In the genomic region with DNA sequence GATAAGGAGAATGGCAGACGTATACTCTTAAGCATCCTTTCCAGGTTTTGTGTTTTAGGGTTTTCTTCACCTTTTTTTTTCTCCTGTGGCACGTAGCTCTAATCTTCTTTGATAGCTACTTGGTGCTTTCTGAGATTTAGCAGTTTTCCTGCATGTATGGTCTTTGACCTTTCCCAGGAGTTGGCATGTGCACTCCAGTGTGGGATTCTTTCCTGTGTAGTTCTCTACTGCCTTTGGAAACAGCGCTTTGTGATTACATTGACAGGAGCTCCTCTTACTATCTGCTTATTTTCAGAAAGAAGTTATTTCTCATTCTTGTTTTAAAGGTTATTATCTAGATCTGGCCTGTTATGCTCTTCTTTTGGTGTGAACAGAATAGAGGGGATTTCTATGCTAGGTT, we compare ENCODE assay signal across 9 cellular contexts.
"Had no signal": no experiment of that assay in that cellular context is flagged by ENCODE, and none has a peak within 500 bp of the region (broad histone marks: within the 10 kb centered on the region; RNA-seq: fewer than 3 reads in every experiment).

No MANE protein-coding gene starts in this region.

- DNase-seq: activated T-cell treated with anti-CD3 and anti-CD28 coated beads, Interleukin-2, amount 50 U/mL, for 1 hour; amniotic stem cell; effector memory CD8-positive, alpha-beta T cell; immature natural killer cell had no signal

- H3K9me3 ChIP-seq: body of pancreas had no signal

- H3K27me3 ChIP-seq: body of pancreas, tibial nerve had no signal

- ATAC-seq: activated CD4-positive, CD25-positive, alpha-beta regulatory T cell treated with anti-CD3 and anti-CD28 coated beads, Interleukin-2, amount 50 U/mL, for 24 hours; body of pancreas; effector memory CD8-positive, alpha-beta T cell; stimulated activated effector memory CD8-positive, alpha-beta T cell treated with anti-CD3 and anti-CD28 coated beads, Interleukin-12 subunit alpha, Interleukin-12 subunit beta, amount 100 ng/mL, for 72 hours had no signal

- H3K4me3 ChIP-seq: body of pancreas, smooth muscle cell, tibial nerve had no signal

- H3K27ac ChIP-seq: body of pancreas, tibial nerve had no signal

- H3K4me2 ChIP-seq: smooth muscle cell had no signal
